1 cellular context compared by ENCODE assay signal in genomic region chr1:15191785-15192184, GRCh38.
TF ChIP-seq lines count a peak whose summit lies in the region.

No MANE protein-coding gene starts in this region.

TF ChIP-seq in HepG2, 621 proteins besides CTCF, POLR2A, EP300 and RAD21:
- TF ChIP-seq RBM22 (optimal IDR thresholded peaks at IDR 0.05; ENCODE audit: low read length) (peak; percentile 63), POGZ (CRISPR knock-in tag; IDR thresholded peaks at IDR 0.05) (no peak), ZNF10 (CRISPR knock-in tag; IDR thresholded peaks at IDR 0.05; ENCODE audit: borderline replicate concordance, low read depth) (no peak)
